1 cellular context compared by ENCODE assay signal in the genomic region with DNA sequence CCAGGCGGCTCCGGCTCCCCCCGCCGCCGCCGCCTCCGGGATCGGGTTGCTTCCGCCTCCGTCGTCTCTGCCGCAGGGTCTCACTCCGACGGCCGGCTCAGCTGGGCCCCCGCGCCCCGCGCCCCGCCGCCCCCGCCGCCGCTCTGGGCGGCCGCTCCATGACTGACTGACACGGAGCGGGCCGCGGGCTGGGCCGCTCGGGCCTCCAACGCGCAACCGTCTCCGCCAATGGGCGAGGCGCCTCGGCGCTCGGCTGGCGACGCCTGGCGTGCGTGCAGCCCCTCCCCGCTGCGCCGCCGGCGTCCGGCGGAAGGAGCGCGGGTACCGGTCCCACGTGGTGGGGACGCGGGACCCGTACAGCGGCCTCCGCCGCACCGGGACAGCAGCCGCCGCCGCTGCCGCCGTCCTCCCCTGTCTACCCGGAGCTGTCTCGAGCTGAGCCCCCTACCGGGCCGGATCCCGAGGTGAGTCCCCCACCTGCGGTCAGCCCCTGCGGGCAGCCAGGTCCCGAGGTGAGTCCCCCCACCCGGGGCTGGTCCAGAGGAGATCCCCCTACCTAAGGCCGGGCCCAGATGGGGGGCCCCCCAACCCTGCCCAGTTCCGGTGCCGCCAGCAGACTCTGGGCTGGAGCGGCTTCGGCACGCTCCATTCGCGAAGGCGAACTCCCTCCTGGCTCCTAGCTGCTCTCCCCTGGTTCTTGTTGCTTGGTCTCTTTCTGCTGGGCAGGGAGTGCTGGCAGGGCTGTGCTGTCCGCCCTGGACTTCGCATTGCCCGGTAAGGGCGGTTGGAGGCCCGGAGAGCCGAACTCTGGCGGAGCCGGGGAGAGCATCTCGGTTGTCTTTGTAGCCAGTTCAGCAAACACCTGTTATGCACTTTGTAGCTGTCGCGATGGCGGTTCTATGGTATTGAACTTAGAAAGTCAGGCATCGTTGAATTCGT.
A peak's percentile ranks its signal among the peaks of the same experiment; 100 is the strongest.
TF ChIP-seq lines count a peak whose summit lies in the region.

A gene (minus strand): TSS at position 230 of the 939 bp plus-strand sequence. CDS start 11,640 bp downstream, outside the sequence.
A gene (plus strand): TSS at position 355 of the 939 bp plus-strand sequence. CDS start 1,387 bp downstream, outside the sequence.

TF ChIP-seq in HEK293, 187 proteins besides CTCF, POLR2A, EP300 and RAD21 (continued from another document and continues in another):
- TF ChIP-seq, protein P1, sequence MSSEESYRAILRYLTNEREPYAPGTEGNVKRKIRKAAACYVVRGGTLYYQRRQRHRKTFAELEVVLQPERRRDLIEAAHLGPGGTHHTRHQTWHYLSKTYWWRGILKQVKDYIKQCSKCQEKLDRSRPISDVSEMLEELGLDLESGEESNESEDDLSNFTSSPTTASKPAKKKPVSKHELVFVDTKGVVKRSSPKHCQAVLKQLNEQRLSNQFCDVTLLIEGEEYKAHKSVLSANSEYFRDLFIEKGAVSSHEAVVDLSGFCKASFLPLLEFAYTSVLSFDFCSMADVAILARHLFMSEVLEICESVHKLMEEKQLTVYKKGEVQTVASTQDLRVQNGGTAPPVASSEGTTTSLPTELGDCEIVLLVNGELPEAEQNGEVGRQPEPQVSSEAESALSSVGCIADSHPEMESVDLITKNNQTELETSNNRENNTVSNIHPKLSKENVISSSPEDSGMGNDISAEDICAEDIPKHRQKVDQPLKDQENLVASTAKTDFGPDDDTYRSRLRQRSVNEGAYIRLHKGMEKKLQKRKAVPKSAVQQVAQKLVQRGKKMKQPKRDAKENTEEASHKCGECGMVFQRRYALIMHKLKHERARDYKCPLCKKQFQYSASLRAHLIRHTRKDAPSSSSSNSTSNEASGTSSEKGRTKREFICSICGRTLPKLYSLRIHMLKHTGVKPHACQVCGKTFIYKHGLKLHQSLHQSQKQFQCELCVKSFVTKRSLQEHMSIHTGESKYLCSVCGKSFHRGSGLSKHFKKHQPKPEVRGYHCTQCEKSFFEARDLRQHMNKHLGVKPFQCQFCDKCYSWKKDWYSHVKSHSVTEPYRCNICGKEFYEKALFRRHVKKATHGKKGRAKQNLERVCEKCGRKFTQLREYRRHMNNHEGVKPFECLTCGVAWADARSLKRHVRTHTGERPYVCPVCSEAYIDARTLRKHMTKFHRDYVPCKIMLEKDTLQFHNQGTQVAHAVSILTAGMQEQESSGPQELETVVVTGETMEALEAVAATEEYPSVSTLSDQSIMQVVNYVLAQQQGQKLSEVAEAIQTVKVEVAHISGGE (tag by site-specific recombination; conservative IDR thresholded peaks at IDR 0.05; ENCODE audit: low read depth), result peak; percentile 95
- TF ChIP-seq, protein P2, sequence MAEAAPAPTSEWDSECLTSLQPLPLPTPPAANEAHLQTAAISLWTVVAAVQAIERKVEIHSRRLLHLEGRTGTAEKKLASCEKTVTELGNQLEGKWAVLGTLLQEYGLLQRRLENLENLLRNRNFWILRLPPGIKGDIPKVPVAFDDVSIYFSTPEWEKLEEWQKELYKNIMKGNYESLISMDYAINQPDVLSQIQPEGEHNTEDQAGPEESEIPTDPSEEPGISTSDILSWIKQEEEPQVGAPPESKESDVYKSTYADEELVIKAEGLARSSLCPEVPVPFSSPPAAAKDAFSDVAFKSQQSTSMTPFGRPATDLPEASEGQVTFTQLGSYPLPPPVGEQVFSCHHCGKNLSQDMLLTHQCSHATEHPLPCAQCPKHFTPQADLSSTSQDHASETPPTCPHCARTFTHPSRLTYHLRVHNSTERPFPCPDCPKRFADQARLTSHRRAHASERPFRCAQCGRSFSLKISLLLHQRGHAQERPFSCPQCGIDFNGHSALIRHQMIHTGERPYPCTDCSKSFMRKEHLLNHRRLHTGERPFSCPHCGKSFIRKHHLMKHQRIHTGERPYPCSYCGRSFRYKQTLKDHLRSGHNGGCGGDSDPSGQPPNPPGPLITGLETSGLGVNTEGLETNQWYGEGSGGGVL (tag by site-specific recombination; IDR thresholded peaks at IDR 0.05), result peak; percentile 75
- TF ChIP-seq REPIN1 (tag by site-specific recombination; IDR thresholded peaks at IDR 0.05; ENCODE audit: low read depth) (no peak), GLIS2 (tag by site-specific recombination; IDR thresholded peaks at IDR 0.05) (peak; percentile 100), SP3 (tag by site-specific recombination; IDR thresholded peaks at IDR 0.05) (peak; percentile 41; the same call in 1 of the 2 replicates), ZNF155 (tag by site-specific recombination; IDR thresholded peaks at IDR 0.05) (no peak), SP2 (tag by site-specific recombination; IDR thresholded peaks at IDR 0.05) (peak; percentile 77), ZNF211 (tag by site-specific recombination; IDR thresholded peaks at IDR 0.05; ENCODE audit: low read depth) (no peak), ZNF658 (tag by site-specific recombination; IDR thresholded peaks at IDR 0.05) (no peak), ZNF571 (tag by site-specific recombination; IDR thresholded peaks at IDR 0.05) (no peak), ZNF837 (tag by site-specific recombination; IDR thresholded peaks at IDR 0.05) (no peak), YY1 (tag by site-specific recombination; IDR thresholded peaks at IDR 0.05) (peak; percentile 62), WT1 (tag by site-specific recombination; IDR thresholded peaks at IDR 0.05) (peak; percentile 65), ZNF501 (tag by site-specific recombination; IDR thresholded peaks at IDR 0.05) (peak; percentile 98), ZNF157 (tag by site-specific recombination; IDR thresholded peaks at IDR 0.05) (no peak), ZNF391 (tag by site-specific recombination; IDR thresholded peaks at IDR 0.05; ENCODE audit: borderline replicate concordance, low read depth) (peak; percentile 87; the same call in 1 of the 2 replicates), TCF7L2 (IDR thresholded peaks at IDR 0.05; ENCODE audit: borderline replicate concordance, low read depth, low read length) (no peak), ZNF302 (tag by site-specific recombination; IDR thresholded peaks at IDR 0.05; ENCODE audit: low read depth) (no peak), SCRT1 (tag by site-specific recombination; IDR thresholded peaks at IDR 0.05; ENCODE audit: borderline replicate concordance) (peak; percentile 90), MYNN (tag by site-specific recombination; IDR thresholded peaks at IDR 0.05; ENCODE audit: borderline replicate concordance) (no peak), ZNF610 (tag by site-specific recombination; IDR thresholded peaks at IDR 0.05; ENCODE audit: borderline replicate concordance) (0 out of 2 replicates have a peak, but pooled peaks have one; percentile 67), ZEB2 (tag by site-specific recombination; IDR thresholded peaks at IDR 0.05) (peak; percentile 96), ZNF776 (tag by site-specific recombination; IDR thresholded peaks at IDR 0.05; ENCODE audit: borderline replicate concordance) (no peak), ZNF629 (tag by site-specific recombination; IDR thresholded peaks at IDR 0.05) (peak; percentile 63), ZNF560 (tag by site-specific recombination; IDR thresholded peaks at IDR 0.05; ENCODE audit: borderline replicate concordance) (no peak), ZNF112 (tag by site-specific recombination; IDR thresholded peaks at IDR 0.05) (no peak), ZNF138 (tag by site-specific recombination; IDR thresholded peaks at IDR 0.05; ENCODE audit: borderline replicate concordance) (no peak), ZNF623 (tag by site-specific recombination; IDR thresholded peaks at IDR 0.05) (no peak), ZNF341 (tag by site-specific recombination; IDR thresholded peaks at IDR 0.05; ENCODE audit: low read depth) (peak; percentile 61; the same call in 1 of the 2 replicates), ZNF596 (tag by site-specific recombination; IDR thresholded peaks at IDR 0.05) (peak; percentile 40; the same call in 1 of the 2 replicates), ZNF311 (tag by site-specific recombination; IDR thresholded peaks at IDR 0.05; ENCODE audit: borderline replicate concordance) (no peak), TRIM28 (IDR thresholded peaks at IDR 0.05; ENCODE audit: borderline replicate concordance, low read length) (no peak), ZNF670 (tag by site-specific recombination; IDR thresholded peaks at IDR 0.05; ENCODE audit: low read depth) (no peak), KLF16 (tag by site-specific recombination; IDR thresholded peaks at IDR 0.05) (peak; percentile 96), ZNF404 (tag by site-specific recombination; IDR thresholded peaks at IDR 0.05) (no peak), GLIS1 (tag by site-specific recombination; IDR thresholded peaks at IDR 0.05) (peak; percentile 85), ZBTB8A (tag by site-specific recombination; IDR thresholded peaks at IDR 0.05) (peak; percentile 88)
- TF ChIP-seq, protein P3, sequence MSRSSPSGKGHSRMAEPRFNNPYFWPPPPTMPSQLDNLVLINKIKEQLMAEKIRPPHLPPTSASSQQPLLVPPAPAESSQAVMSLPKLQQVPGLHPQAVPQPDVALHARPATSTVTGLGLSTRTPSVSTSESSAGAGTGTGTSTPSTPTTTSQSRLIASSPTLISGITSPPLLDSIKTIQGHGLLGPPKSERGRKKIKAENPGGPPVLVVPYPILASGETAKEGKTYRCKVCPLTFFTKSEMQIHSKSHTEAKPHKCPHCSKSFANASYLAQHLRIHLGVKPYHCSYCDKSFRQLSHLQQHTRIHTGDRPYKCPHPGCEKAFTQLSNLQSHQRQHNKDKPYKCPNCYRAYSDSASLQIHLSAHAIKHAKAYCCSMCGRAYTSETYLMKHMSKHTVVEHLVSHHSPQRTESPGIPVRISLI (tag by site-specific recombination; IDR thresholded peaks at IDR 0.05), result no peak
- TF ChIP-seq, protein P4, sequence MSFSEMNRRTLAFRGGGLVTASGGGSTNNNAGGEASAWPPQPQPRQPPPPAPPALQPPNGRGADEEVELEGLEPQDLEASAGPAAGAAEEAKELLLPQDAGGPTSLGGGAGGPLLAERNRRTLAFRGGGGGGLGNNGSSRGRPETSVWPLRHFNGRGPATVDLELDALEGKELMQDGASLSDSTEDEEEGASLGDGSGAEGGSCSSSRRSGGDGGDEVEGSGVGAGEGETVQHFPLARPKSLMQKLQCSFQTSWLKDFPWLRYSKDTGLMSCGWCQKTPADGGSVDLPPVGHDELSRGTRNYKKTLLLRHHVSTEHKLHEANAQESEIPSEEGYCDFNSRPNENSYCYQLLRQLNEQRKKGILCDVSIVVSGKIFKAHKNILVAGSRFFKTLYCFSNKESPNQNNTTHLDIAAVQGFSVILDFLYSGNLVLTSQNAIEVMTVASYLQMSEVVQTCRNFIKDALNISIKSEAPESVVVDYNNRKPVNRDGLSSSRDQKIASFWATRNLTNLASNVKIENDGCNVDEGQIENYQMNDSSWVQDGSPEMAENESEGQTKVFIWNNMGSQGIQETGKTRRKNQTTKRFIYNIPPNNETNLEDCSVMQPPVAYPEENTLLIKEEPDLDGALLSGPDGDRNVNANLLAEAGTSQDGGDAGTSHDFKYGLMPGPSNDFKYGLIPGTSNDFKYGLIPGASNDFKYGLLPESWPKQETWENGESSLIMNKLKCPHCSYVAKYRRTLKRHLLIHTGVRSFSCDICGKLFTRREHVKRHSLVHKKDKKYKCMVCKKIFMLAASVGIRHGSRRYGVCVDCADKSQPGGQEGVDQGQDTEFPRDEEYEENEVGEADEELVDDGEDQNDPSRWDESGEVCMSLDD (tag by site-specific recombination; IDR thresholded peaks at IDR 0.05), result peak; percentile 89
- TF ChIP-seq, protein P5, sequence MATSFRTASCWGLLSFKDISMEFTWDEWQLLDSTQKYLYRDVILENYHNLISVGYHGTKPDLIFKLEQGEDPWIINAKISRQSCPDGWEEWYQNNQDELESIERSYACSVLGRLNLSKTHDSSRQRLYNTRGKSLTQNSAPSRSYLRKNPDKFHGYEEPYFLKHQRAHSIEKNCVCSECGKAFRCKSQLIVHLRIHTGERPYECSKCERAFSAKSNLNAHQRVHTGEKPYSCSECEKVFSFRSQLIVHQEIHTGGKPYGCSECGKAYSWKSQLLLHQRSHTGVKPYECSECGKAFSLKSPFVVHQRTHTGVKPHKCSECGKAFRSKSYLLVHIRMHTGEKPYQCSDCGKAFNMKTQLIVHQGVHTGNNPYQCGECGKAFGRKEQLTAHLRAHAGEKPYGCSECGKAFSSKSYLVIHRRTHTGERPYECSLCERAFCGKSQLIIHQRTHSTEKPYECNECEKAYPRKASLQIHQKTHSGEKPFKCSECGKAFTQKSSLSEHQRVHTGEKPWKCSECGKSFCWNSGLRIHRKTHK (tag by site-specific recombination; IDR thresholded peaks at IDR 0.05), result no peak
- TF ChIP-seq, protein P6, sequence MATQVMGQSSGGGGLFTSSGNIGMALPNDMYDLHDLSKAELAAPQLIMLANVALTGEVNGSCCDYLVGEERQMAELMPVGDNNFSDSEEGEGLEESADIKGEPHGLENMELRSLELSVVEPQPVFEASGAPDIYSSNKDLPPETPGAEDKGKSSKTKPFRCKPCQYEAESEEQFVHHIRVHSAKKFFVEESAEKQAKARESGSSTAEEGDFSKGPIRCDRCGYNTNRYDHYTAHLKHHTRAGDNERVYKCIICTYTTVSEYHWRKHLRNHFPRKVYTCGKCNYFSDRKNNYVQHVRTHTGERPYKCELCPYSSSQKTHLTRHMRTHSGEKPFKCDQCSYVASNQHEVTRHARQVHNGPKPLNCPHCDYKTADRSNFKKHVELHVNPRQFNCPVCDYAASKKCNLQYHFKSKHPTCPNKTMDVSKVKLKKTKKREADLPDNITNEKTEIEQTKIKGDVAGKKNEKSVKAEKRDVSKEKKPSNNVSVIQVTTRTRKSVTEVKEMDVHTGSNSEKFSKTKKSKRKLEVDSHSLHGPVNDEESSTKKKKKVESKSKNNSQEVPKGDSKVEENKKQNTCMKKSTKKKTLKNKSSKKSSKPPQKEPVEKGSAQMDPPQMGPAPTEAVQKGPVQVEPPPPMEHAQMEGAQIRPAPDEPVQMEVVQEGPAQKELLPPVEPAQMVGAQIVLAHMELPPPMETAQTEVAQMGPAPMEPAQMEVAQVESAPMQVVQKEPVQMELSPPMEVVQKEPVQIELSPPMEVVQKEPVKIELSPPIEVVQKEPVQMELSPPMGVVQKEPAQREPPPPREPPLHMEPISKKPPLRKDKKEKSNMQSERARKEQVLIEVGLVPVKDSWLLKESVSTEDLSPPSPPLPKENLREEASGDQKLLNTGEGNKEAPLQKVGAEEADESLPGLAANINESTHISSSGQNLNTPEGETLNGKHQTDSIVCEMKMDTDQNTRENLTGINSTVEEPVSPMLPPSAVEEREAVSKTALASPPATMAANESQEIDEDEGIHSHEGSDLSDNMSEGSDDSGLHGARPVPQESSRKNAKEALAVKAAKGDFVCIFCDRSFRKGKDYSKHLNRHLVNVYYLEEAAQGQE (tag by site-specific recombination; IDR thresholded peaks at IDR 0.05), result peak; percentile 63
- TF ChIP-seq, protein P7, sequence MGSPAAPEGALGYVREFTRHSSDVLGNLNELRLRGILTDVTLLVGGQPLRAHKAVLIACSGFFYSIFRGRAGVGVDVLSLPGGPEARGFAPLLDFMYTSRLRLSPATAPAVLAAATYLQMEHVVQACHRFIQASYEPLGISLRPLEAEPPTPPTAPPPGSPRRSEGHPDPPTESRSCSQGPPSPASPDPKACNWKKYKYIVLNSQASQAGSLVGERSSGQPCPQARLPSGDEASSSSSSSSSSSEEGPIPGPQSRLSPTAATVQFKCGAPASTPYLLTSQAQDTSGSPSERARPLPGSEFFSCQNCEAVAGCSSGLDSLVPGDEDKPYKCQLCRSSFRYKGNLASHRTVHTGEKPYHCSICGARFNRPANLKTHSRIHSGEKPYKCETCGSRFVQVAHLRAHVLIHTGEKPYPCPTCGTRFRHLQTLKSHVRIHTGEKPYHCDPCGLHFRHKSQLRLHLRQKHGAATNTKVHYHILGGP (tag by site-specific recombination; IDR thresholded peaks at IDR 0.05), result no peak
